In genomic region chr17:8156174-8156992, GRCh38 we compare ENCODE assay signal across 8 cellular contexts. TPM values are rescaled to one million over a fixed set of nuclear protein-coding genes. Genes with fewer than 3 reads are reported as not detected.
DNase-seq lines count a peak whose midpoint lies in the region; ATAC-seq and TF ChIP-seq lines count a peak whose summit lies in the region.

No MANE protein-coding gene starts in this region.

- H3K4me2 ChIP-seq in PC-3 (ENCODE audit: low read length): peak overlapping the region; percentile 90

- peaks cover 12% of the 10 kb centered on the region; the same call in 1 of the 2 replicates for H4K20me1 ChIP-seq in PC-3 (ENCODE audit: low read length)

- H3K27ac ChIP-seq in PC-3 (ENCODE audit: low read length) (peak overlapping the region; percentile 77), esophagus squamous epithelium (peak overlapping the region; percentile 99 to 100 (median 100))

- DNase-seq in DMS53 treated with DMSO at 0.1 percent for 48 hours (lab: John Stamatoyannopoulos, UW; ENCODE audit: unreplicated experiment) (peak; percentile 100), PC-3 (peak; percentile 99), esophagus squamous epithelium (lab: John Stamatoyannopoulos, UW) (peak; percentile 100), myocyte (ENCODE audit: low read depth) (peak; percentile 100)
- peak; percentile 100 for DNase-seq in Jurkat, Clone E6-1 (ENCODE audit: low read depth, low spot score)
- DNase-seq in activated T-cell treated with anti-CD3 and anti-CD28 coated beads, Interleukin-2, amount 50 U/mL, for 4 hours: peak; percentile 100
- peak; percentile 100 for DNase-seq in stimulated activated CD8-positive, alpha-beta memory T cell treated with anti-CD3 and anti-CD28 coated beads, Interleukin-7, amount 100 ng/mL, for 48 hours (ENCODE audit: extremely low read depth in 1 of 2, low read depth in 1 of 2)

- H3K9ac ChIP-seq in PC-3 (ENCODE audit: low read length): peak overlapping the region; percentile 88

- no peaks in the 10 kb centered on the region for H3K9me2 ChIP-seq in PC-3 (replicated peaks; ENCODE audit: low read length)

- no peaks in the 10 kb centered on the region for H3K27me3 Mint-ChIP-seq in activated T-cell treated with anti-CD3 and anti-CD28 coated beads, Interleukin-2, amount 50 U/mL, for 4 hours (ENCODE audit: low read depth)

- CTCF ChIA-PET in PC-3 (lab: Charles Lee): no interaction called here

- peak in 3 of 4 donors; percentile 97 to 100 (median 100) for TF ChIP-seq POLR2A in esophagus squamous epithelium (IDR thresholded peaks at IDR 0.05)

- H3K4me3 Mint-ChIP-seq in activated T-cell treated with anti-CD3 and anti-CD28 coated beads, Interleukin-2, amount 50 U/mL, for 4 hours: no peak overlapping the region

- peaks cover 16% of the 10 kb centered on the region for H3K36me3 Mint-ChIP-seq in activated T-cell treated with anti-CD3 and anti-CD28 coated beads, Interleukin-2, amount 50 U/mL, for 4 hours (ENCODE audit: insufficient read depth)

- H3K9me3 ChIP-seq in PC-3 (ENCODE audit: low read length) (no peaks in the 10 kb centered on the region), esophagus squamous epithelium (no peaks in the 10 kb centered on the region)

- no peak for TF ChIP-seq CTCF in PC-3 (conservative IDR thresholded peaks at IDR 0.05; ENCODE audit: low read depth, low read length)
- TF ChIP-seq CTCF in esophagus squamous epithelium (IDR thresholded peaks at IDR 0.05): peak in 4 of 6 experiments; percentile 15 to 21 (median 16)

- intact Hi-C loops in PC-3 (cut with micrococcal nuclease): loop anchor here (1.0 kb wide), 2 partner anchors 18 to 36 kb away; no protein-coding TSS in a partner anchor
- intact Hi-C loops in esophagus squamous epithelium (cut with DNase I): no loop called here

- peak overlapping the region; percentile 68 for H2AFZ ChIP-seq in PC-3 (ENCODE audit: low read length)

- H3K36me3 ChIP-seq in PC-3 (ENCODE audit: low read depth, low read length): no peaks in the 10 kb centered on the region; the same call in 1 of the 2 replicates
- H3K36me3 ChIP-seq in esophagus squamous epithelium: peaks cover 5 to 33% (median 7%) of the 10 kb centered on the region in 3 donors

- peaks cover 41% of the 10 kb centered on the region for H3K4me1 ChIP-seq in PC-3 (ENCODE audit: insufficient read depth, low read length)
- H3K4me1 ChIP-seq in esophagus squamous epithelium: peaks cover 28 to 82% (median 42%) of the 10 kb centered on the region in 3 donors

- 0% methylated on average over 18 to 27 of the region's 62 CpGs for WGBS in esophagus squamous epithelium, 2 donors

- POLR2A ChIA-PET in PC-3 (lab: Charles Lee; ENCODE audit: unreplicated experiment): interaction anchor here (0.6 to 1.0 kb wide), 2 partner anchors 17 to 273 kb away, joined by 3 to 5 read pairs; no protein-coding TSS in a partner anchor

- peaks cover 36% of the 10 kb centered on the region for H3K79me2 ChIP-seq in PC-3 (ENCODE audit: low read length)

- peak overlapping the region; percentile 73 for H3K4me3 ChIP-seq in Jurkat, Clone E6-1 (ENCODE audit: low read length)
- peak overlapping the region; percentile 93 for H3K4me3 ChIP-seq in PC-3 (ENCODE audit: low read length)
- H3K4me3 ChIP-seq in esophagus squamous epithelium: peak overlapping the region; percentile 66 to 94 (median 82)

- peak; percentile 63 for ATAC-seq in GM21619 (IDR thresholded peaks at IDR 0.05; ENCODE audit: unreplicated experiment)
- peak; percentile 65 for ATAC-seq in PC-3
- ATAC-seq in activated T-cell treated with anti-CD3 and anti-CD28 coated beads, Interleukin-2, amount 50 U/mL, for 4 hours: peak; percentile 78 to 79

- H3K27me3 ChIP-seq in PC-3 (ENCODE audit: low read length): no peaks in the 10 kb centered on the region
- no peaks in the 10 kb centered on the region for H3K27me3 ChIP-seq in esophagus squamous epithelium

- no peaks in the 10 kb centered on the region for H3F3A ChIP-seq in PC-3 (ENCODE audit: low read length, unreplicated experiment)

- BruUV-seq in PC-3 (replicated peaks; lab: Mats Ljungman, UMichigan): no TSS peak

- no peaks in the 10 kb centered on the region for H3K9me3 Mint-ChIP-seq in activated T-cell treated with anti-CD3 and anti-CD28 coated beads, Interleukin-2, amount 50 U/mL, for 4 hours

- H3K4me1 Mint-ChIP-seq in activated T-cell treated with anti-CD3 and anti-CD28 coated beads, Interleukin-2, amount 50 U/mL, for 4 hours (ENCODE audit: low read depth): peaks cover 36% of the 10 kb centered on the region

RNA-seq across cellular contexts. Expression of gene PER1, which starts 4.2 kb away (rescaled TPM):
- 27.8 TPM for polyA plus RNA-seq in Jurkat, Clone E6-1 (2012; ENCODE audit: insufficient read depth, insufficient read length)
- total RNA-seq in PC-3 (2014; rRNA removed): 25.0 and 47.2 TPM in 2 replicates
- total RNA-seq in activated T-cell treated with anti-CD3 and anti-CD28 coated beads, Interleukin-2, amount 50 U/mL, for 4 hours: 10 to 100 TPM; 30.4 to 36.9 (median 36.7) TPM
- total RNA-seq in esophagus squamous epithelium: 10 to 100 TPM; 33.6 to 95.0 (median 56.3) TPM
- 6.4 and 16.6 TPM in 2 replicates for total RNA-seq in myocyte
- 7.7 TPM for polyA plus RNA-seq in myocyte (2012)

RNA-seq across cellular contexts. Expression of gene VAMP2, which starts 6.4 kb away (rescaled TPM):
- polyA plus RNA-seq in Jurkat, Clone E6-1 (2012; ENCODE audit: insufficient read depth, insufficient read length): 42.6 TPM
- total RNA-seq in PC-3 (2014; rRNA removed): 5.0 and 18.0 TPM in 2 replicates
- total RNA-seq in activated T-cell treated with anti-CD3 and anti-CD28 coated beads, Interleukin-2, amount 50 U/mL, for 4 hours: 10 to 100 TPM; 49.6 to 67.5 (median 59.7) TPM
- 10 to 100 TPM in 3 of 4 donors, 1 to 10 TPM in 1; 6.2 to 20.4 (median 12.0) TPM for total RNA-seq in esophagus squamous epithelium
- 10.5 and 12.3 TPM in 2 replicates for total RNA-seq in myocyte
- polyA plus RNA-seq in myocyte (2012): 69.3 TPM

RNA-seq across cellular contexts. Expression of gene TMEM107, which starts 19.8 kb away (rescaled TPM):
- polyA plus RNA-seq in Jurkat, Clone E6-1 (2012; ENCODE audit: insufficient read depth, insufficient read length): 16.5 TPM
- total RNA-seq in PC-3 (2014; rRNA removed) (19.0 and 26.6 TPM in 2 replicates), esophagus squamous epithelium (10 to 100 TPM; 12.7 to 21.7 (median 15.5) TPM), myocyte (11.5 and 15.9 TPM in 2 replicates)
- 10 to 100 TPM; 11.9 to 18.6 (median 18.1) TPM for total RNA-seq in activated T-cell treated with anti-CD3 and anti-CD28 coated beads, Interleukin-2, amount 50 U/mL, for 4 hours
- 26.8 TPM for polyA plus RNA-seq in myocyte (2012)

RNA-seq across cellular contexts. Expression of gene HES7, which starts 32.5 kb away (rescaled TPM):
- 2.3 TPM for polyA plus RNA-seq in Jurkat, Clone E6-1 (2012; ENCODE audit: insufficient read depth, insufficient read length)
- total RNA-seq in PC-3 (2014; rRNA removed) (2.9 TPM in 1 of 2 replicates, not detected in the other), esophagus squamous epithelium (not detected), myocyte (0.16 and 0.53 TPM in 2 replicates)
- total RNA-seq in activated T-cell treated with anti-CD3 and anti-CD28 coated beads, Interleukin-2, amount 50 U/mL, for 4 hours: 1 to 10 TPM; 1.2 to 1.7 (median 1.4) TPM
- polyA plus RNA-seq in myocyte (2012): 0.33 TPM

RNA-seq across cellular contexts. Expression of gene BORCS6, which starts 33.6 kb away (rescaled TPM):
- 7.1 TPM for polyA plus RNA-seq in Jurkat, Clone E6-1 (2012; ENCODE audit: insufficient read depth, insufficient read length)
- total RNA-seq in PC-3 (2014; rRNA removed): 5.9 and 7.3 TPM in 2 replicates
- 1 to 10 TPM; 5.0 to 5.6 (median 5.2) TPM for total RNA-seq in activated T-cell treated with anti-CD3 and anti-CD28 coated beads, Interleukin-2, amount 50 U/mL, for 4 hours
- total RNA-seq in esophagus squamous epithelium: 10 to 100 TPM in 3 of 4 donors, 1 to 10 TPM in 1; 8.8 to 16.5 (median 13.4) TPM
- 13.1 and 14.0 TPM in 2 replicates for total RNA-seq in myocyte
- polyA plus RNA-seq in myocyte (2012): 7.6 TPM

Comparison
In these comparisons a context has a peak if more than half of its experiments do, and no peak if none do; other contexts are left out.
1. Peak in every context shown above with its lines: DNase-seq, ATAC-seq, H3K4me3 ChIP-seq and H3K27ac ChIP-seq.